1 cellular context compared by ENCODE assay signal in the genomic region with DNA sequence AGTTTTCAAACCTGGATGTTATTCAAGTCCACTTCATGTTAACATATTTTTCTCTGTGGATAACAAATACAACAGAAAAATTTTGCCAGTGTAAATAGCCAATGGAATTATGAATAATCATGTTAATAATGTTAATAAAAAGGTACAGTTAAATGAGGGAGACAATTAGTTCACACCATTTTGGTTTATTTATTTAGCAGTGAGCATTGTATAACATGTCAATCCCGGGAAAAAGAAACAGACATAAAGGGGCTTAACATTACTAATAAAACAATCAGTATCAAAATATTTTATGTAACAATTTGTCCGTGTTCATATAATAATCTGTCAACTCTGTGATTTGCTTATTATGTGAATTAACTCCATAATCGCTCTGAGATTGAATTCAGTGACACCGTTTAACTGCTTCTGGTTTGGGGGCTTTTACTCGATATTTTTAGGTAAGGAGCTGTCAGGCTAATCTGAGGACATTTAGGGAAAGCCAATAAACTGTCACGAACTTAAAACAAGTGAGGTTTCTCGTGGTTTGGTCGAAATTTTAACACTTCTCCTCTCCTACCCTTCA.
TF ChIP-seq lines count a peak whose summit lies in the region.

No MANE protein-coding gene starts in this region.

TF ChIP-seq in GM23338, 12 proteins besides CTCF, POLR2A, EP300 and RAD21 (continued from another document):
- TF ChIP-seq, protein P1, sequence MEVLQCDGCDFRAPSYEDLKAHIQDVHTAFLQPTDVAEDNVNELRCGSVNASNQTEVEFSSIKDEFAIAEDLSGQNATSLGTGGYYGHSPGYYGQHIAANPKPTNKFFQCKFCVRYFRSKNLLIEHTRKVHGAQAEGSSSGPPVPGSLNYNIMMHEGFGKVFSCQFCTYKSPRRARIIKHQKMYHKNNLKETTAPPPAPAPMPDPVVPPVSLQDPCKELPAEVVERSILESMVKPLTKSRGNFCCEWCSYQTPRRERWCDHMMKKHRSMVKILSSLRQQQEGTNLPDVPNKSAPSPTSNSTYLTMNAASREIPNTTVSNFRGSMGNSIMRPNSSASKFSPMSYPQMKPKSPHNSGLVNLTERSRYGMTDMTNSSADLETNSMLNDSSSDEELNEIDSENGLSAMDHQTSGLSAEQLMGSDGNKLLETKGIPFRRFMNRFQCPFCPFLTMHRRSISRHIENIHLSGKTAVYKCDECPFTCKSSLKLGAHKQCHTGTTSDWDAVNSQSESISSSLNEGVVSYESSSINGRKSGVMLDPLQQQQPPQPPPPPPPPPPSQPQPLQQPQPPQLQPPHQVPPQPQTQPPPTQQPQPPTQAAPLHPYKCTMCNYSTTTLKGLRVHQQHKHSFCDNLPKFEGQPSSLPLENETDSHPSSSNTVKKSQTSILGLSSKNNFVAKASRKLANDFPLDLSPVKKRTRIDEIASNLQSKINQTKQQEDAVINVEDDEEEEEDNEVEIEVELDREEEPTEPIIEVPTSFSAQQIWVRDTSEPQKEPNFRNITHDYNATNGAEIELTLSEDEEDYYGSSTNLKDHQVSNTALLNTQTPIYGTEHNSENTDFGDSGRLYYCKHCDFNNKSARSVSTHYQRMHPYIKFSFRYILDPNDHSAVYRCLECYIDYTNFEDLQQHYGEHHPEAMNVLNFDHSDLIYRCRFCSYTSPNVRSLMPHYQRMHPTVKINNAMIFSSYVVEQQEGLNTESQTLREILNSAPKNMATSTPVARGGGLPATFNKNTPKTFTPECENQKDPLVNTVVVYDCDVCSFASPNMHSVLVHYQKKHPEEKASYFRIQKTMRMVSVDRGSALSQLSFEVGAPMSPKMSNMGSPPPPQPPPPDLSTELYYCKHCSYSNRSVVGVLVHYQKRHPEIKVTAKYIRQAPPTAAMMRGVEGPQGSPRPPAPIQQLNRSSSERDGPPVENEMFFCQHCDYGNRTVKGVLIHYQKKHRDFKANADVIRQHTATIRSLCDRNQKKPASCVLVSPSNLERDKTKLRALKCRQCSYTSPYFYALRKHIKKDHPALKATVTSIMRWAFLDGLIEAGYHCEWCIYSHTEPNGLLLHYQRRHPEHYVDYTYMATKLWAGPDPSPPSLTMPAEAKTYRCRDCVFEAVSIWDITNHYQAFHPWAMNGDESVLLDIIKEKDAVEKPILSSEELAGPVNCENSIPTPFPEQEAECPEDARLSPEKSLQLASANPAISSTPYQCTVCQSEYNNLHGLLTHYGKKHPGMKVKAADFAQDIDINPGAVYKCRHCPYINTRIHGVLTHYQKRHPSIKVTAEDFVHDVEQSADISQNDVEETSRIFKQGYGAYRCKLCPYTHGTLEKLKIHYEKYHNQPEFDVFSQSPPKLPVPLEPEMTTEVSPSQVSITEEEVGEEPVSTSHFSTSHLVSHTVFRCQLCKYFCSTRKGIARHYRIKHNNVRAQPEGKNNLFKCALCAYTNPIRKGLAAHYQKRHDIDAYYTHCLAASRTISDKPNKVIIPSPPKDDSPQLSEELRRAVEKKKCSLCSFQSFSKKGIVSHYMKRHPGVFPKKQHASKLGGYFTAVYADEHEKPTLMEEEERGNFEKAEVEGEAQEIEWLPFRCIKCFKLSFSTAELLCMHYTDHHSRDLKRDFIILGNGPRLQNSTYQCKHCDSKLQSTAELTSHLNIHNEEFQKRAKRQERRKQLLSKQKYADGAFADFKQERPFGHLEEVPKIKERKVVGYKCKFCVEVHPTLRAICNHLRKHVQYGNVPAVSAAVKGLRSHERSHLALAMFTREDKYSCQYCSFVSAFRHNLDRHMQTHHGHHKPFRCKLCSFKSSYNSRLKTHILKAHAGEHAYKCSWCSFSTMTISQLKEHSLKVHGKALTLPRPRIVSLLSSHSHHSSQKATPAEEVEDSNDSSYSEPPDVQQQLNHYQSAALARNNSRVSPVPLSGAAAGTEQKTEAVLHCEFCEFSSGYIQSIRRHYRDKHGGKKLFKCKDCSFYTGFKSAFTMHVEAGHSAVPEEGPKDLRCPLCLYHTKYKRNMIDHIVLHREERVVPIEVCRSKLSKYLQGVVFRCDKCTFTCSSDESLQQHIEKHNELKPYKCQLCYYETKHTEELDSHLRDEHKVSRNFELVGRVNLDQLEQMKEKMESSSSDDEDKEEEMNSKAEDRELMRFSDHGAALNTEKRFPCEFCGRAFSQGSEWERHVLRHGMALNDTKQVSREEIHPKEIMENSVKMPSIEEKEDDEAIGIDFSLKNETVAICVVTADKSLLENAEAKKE (CRISPR knock-in tag; IDR thresholded peaks at IDR 0.05), result no peak
- no peak for TF ChIP-seq JUNB (IDR thresholded peaks at IDR 0.05; ENCODE audit: unreplicated experiment)
- TF ChIP-seq STAT1 (IDR thresholded peaks at IDR 0.05; ENCODE audit: unreplicated experiment), result no peak
- no peak for TF ChIP-seq EZH2 (IDR thresholded peaks at IDR 0.05; ENCODE audit: low read depth, unreplicated experiment)
- no peak for TF ChIP-seq NANOG (IDR thresholded peaks at IDR 0.05; ENCODE audit: borderline replicate concordance)
- TF ChIP-seq ZNF114 (CRISPR knock-in tag; IDR thresholded peaks at IDR 0.05), result no peak
TF ChIP-seq in GM23338: peak in this region for 0.
